Comparison of ENCODE assay signal across 8 cellular contexts in the genomic region with DNA sequence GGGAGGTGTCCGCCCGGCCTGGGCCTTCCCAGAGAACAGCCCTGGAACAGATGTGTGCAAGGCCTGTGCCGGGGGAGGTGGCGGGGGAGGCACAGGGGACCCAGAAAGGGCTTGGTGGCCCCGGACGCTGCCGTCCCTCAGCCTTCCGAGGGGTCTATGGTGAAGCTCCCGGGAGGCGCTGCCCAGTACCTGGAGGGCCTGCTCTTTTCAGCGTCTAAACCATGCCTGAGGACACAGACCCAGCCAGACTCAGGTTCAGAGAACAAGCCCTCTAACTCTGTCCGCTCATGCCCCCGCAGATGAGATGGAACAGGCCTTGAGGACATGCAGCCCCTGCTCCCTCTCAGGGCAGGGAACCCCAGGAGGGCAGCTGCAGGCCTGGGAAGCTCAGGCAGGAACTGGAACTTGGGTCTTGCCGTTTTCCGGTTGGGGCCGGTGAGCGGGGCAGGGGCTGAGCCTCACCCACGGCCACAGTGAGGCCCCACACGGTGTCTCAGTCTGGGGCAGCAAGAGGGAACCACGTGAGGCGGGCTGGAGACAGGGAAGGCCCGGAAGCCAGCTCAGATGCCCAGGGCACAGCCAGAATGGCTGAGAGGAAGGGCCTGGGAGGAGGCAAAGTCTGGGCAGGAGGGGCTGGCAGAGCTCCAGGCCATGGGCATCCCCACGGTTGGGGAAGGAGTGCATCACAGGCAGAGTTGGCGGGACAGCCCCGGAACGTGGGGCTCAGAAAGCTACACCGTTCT. TPM values are rescaled to one million over a fixed set of nuclear protein-coding genes. Genes with fewer than 3 reads are reported as not detected.
A peak's percentile ranks its signal among the peaks of the same experiment; 100 is the strongest.
DNase-seq lines count a peak whose midpoint lies in the region; ATAC-seq, FAIRE-seq and TF ChIP-seq lines count a peak whose summit lies in the region.

No MANE protein-coding gene starts in this region.

- DNase-seq in CMK (ENCODE audit: low read depth) (peak; percentile 50), astrocyte (ENCODE audit: low read depth) (peak; percentile 52), hypothalamus (lab: John Stamatoyannopoulos, UW) (peak in 41 of 51 donors; percentile 24 to 83 (median 59)), DMS79 (lab: John Stamatoyannopoulos, UW) (no peak)
- peak; percentile 72 for DNase-seq in stimulated activated CD4-positive, alpha-beta T cell treated with anti-CD3 and anti-CD28 coated beads, Interleukin-15, amount 100 ng/mL, for 24 hours

- no peak overlapping the region for H3K4me3 ChIP-seq in astrocyte (ENCODE audit: insufficient read depth, low read depth, low read length)

- peaks cover 18% of the 10 kb centered on the region for H3K36me3 Mint-ChIP-seq in astrocyte (ENCODE audit: low read depth, unreplicated experiment)

- peaks cover 98% of the 10 kb centered on the region for H4K20me1 ChIP-seq in astrocyte (ENCODE audit: insufficient read depth, low read length)

- H3K27ac Mint-ChIP-seq in astrocyte (ENCODE audit: unreplicated experiment), result no peak overlapping the region

- peaks cover 57% of the 10 kb centered on the region for H3K4me1 ChIP-seq in astrocyte (ENCODE audit: insufficient read depth, low read length)

- peak overlapping the region; percentile 36 for H3K27ac ChIP-seq in astrocyte (ENCODE audit: low read depth, low read length)

- H3K4me2 ChIP-seq in astrocyte (ENCODE audit: low read length), result peak overlapping the region; percentile 28

- H3K4me1 Mint-ChIP-seq in astrocyte (ENCODE audit: low read depth, unreplicated experiment), result peaks cover 26% of the 10 kb centered on the region

- peaks cover 25% of the 10 kb centered on the region for H3K36me3 ChIP-seq in astrocyte (ENCODE audit: insufficient read depth, low read length)

- TF ChIP-seq CTCF in astrocyte (IDR thresholded peaks at IDR 0.05; ENCODE audit: insufficient read depth, low read depth, low read length), result no peak

- H2AFZ ChIP-seq in astrocyte (ENCODE audit: low read depth, low read length), result no peak overlapping the region

- no peaks in the 10 kb centered on the region for H3K9me3 ChIP-seq in astrocyte (ENCODE audit: insufficient read depth, low read depth, low read length)

- no peak overlapping the region for H3K4me3 Mint-ChIP-seq in astrocyte (ENCODE audit: unreplicated experiment)

- H3K27me3 Mint-ChIP-seq in astrocyte (ENCODE audit: low read depth, unreplicated experiment), result no peaks in the 10 kb centered on the region

- no peak for ATAC-seq in HG02840 (IDR thresholded peaks at IDR 0.05; ENCODE audit: low FRiP score, unreplicated experiment)
- no peak for ATAC-seq in HG02970 (IDR thresholded peaks at IDR 0.05; ENCODE audit: low FRiP score, unreplicated experiment)

- no peaks in the 10 kb centered on the region for H3K27me3 ChIP-seq in astrocyte (ENCODE audit: insufficient read depth, low read length)

- no peaks in the 10 kb centered on the region for H3K9me3 Mint-ChIP-seq in astrocyte (ENCODE audit: unreplicated experiment)

- no peak for FAIRE-seq in astrocyte (lab: Jason Lieb, UNC)

- H3K9ac ChIP-seq in astrocyte (ENCODE audit: low read length), result peak overlapping the region; percentile 7

- peaks cover 66% of the 10 kb centered on the region for H3K79me2 ChIP-seq in astrocyte (ENCODE audit: insufficient read depth, low read length)

TF ChIP-seq in PFSK-1, 5 proteins besides CTCF, POLR2A, EP300 and RAD21:
- peak; percentile 40 for TF ChIP-seq POLR2AphosphoS5 (IDR thresholded peaks at IDR 0.05; ENCODE audit: low read depth, low read length)
- TF ChIP-seq TAF1 (IDR thresholded peaks at IDR 0.05; ENCODE audit: borderline replicate concordance, insufficient read depth, low read length), result no peak

RNA-seq across cellular contexts. Expression of a gene that starts 12.5 kb away (rescaled TPM):
- polyA plus RNA-seq in PFSK-1 (2012; ENCODE audit: insufficient read length, low read depth), result 813 TPM
- total RNA-seq in astrocyte, result 292 and 385 TPM in 2 replicates

RNA-seq across cellular contexts. Expression of a gene that starts 28.7 kb away (rescaled TPM):
- 65.2 TPM for polyA plus RNA-seq in PFSK-1 (2012; ENCODE audit: insufficient read length, low read depth)
- 19.9 and 20.4 TPM in 2 replicates for total RNA-seq in astrocyte

RNA-seq across cellular contexts. Expression of a gene that starts 32.1 kb away (rescaled TPM):
- 269 TPM for polyA plus RNA-seq in PFSK-1 (2012; ENCODE audit: insufficient read length, low read depth)
- 146 and 153 TPM in 2 replicates for total RNA-seq in astrocyte
